In genomic region chr21:29299906-29300546, GRCh38 we compare ENCODE assay signal across 8 cellular contexts. TPM values are rescaled to one million over a fixed set of nuclear protein-coding genes. Genes with fewer than 3 reads are reported as not detected.
DNase-seq lines count a peak whose midpoint lies in the region; ATAC-seq and TF ChIP-seq lines count a peak whose summit lies in the region.

No MANE protein-coding gene starts in this region.

- ATAC-seq in GM21528 (IDR thresholded peaks at IDR 0.05; ENCODE audit: low FRiP score, unreplicated experiment) = peak; percentile 59
- ATAC-seq in activated T-cell treated with anti-CD3 and anti-CD28 coated beads, Interleukin-2, amount 50 U/mL, for 4 hours = peak; percentile 27 to 36

- POLR2A ChIA-PET in OCI-LY7 (lab: Charles Lee) = interaction anchor here (0.6 to 2.8 kb wide), 21 partner anchors 9 to 227 kb away, joined by 3 to 18 read pairs (median 4); partner anchors contain the start of gene CCT8

- peak; percentile 87 for DNase-seq in DMS79 (lab: John Stamatoyannopoulos, UW)
- peak in 72 of 76 experiments; percentile 18 to 89 (median 60) for DNase-seq in HUDEP-2 (lab: John Stamatoyannopoulos, UW; ENCODE audit: unreplicated experiment in 76 of 76)
- peak; percentile 59 for DNase-seq in OCI-LY7 (ENCODE audit: low spot score)
- DNase-seq in activated T-cell treated with anti-CD3 and anti-CD28 coated beads, Interleukin-2, amount 50 U/mL, for 4 hours = peak; percentile 40
- peak; percentile 95 for DNase-seq in fibroblast of the aortic adventitia (ENCODE audit: low read depth)
- DNase-seq in nephron progenitor cell = peak; percentile 8
- peak in 1 of 2 donors; percentile 40 for DNase-seq in tibial nerve (ENCODE audit: low spot score in 2 of 2)

- CTCF ChIA-PET in OCI-LY7 (lab: Charles Lee; ENCODE audit: unreplicated experiment) = interaction anchor here (0.9 to 1.3 kb wide), 2 partner anchors 10 to 70 kb away, joined by 3 read pairs; no protein-coding TSS in a partner anchor

- peaks cover 55% of the 10 kb centered on the region for H3K79me2 ChIP-seq in OCI-LY7 (ENCODE audit: insufficient read depth, low read depth, low read length)

- H3K4me3 Mint-ChIP-seq in activated T-cell treated with anti-CD3 and anti-CD28 coated beads, Interleukin-2, amount 50 U/mL, for 4 hours = peak overlapping the region; percentile 87
- H3K4me3 Mint-ChIP-seq in nephron progenitor cell = peak overlapping the region; percentile 94

- H3K27ac Mint-ChIP-seq in nephron progenitor cell = peak overlapping the region; percentile 88

- no peak for TF ChIP-seq EP300 in tibial nerve (IDR thresholded peaks at IDR 0.05)

- H3K27me3 ChIP-seq in tibial nerve = no peaks in the 10 kb centered on the region

- H3K27me3 Mint-ChIP-seq in activated T-cell treated with anti-CD3 and anti-CD28 coated beads, Interleukin-2, amount 50 U/mL, for 4 hours (ENCODE audit: low read depth) = no peaks in the 10 kb centered on the region
- H3K27me3 Mint-ChIP-seq in nephron progenitor cell (ENCODE audit: low read depth, poor library complexity) = peaks cover 3% of the 10 kb centered on the region

- WGBS in tibial nerve, 2 donors = 13 to 20% methylated on average over 10 of the region's 10 CpGs

- H3K4me1 ChIP-seq in OCI-LY7 (ENCODE audit: insufficient read depth, low read length, poor library complexity, severe bottlenecking) (peaks cover 44% of the 10 kb centered on the region), tibial nerve (peaks cover 0 to 59% (median 44%) of the 10 kb centered on the region in 4 donors)

- H3K36me3 ChIP-seq in OCI-LY7 (ENCODE audit: insufficient read depth, low read length) (no peaks in the 10 kb centered on the region), tibial nerve (no peaks in the 10 kb centered on the region)

- TF ChIP-seq CTCF in OCI-LY7 (conservative IDR thresholded peaks at IDR 0.05; ENCODE audit: low read length) (no peak), fibroblast of the aortic adventitia (IDR thresholded peaks at IDR 0.05; ENCODE audit: insufficient read depth, low read length) (no peak), nephron progenitor cell (IDR thresholded peaks at IDR 0.05) (no peak), tibial nerve (IDR thresholded peaks at IDR 0.05) (no peak)

- H3K36me3 Mint-ChIP-seq in activated T-cell treated with anti-CD3 and anti-CD28 coated beads, Interleukin-2, amount 50 U/mL, for 4 hours (ENCODE audit: insufficient read depth) = no peaks in the 10 kb centered on the region
- peaks cover 20% of the 10 kb centered on the region for H3K36me3 Mint-ChIP-seq in nephron progenitor cell (ENCODE audit: low read depth)

- no peak for TF ChIP-seq POLR2A in tibial nerve (IDR thresholded peaks at IDR 0.05)

- peak overlapping the region; percentile 95 for H3K4me2 ChIP-seq in OCI-LY7 (ENCODE audit: low read length)

- no peaks in the 10 kb centered on the region for H3K9me2 ChIP-seq in OCI-LY7 (ENCODE audit: insufficient read depth, low read length)

- peak overlapping the region; percentile 11 for H3K27ac ChIP-seq in OCI-LY7 (ENCODE audit: low read depth, low read length, poor library complexity, severe bottlenecking)
- H3K27ac ChIP-seq in tibial nerve = peak overlapping the region; percentile 30 to 99 (median 95)

- H3K4me1 Mint-ChIP-seq in activated T-cell treated with anti-CD3 and anti-CD28 coated beads, Interleukin-2, amount 50 U/mL, for 4 hours (ENCODE audit: low read depth) = peaks cover 68% of the 10 kb centered on the region
- H3K4me1 Mint-ChIP-seq in nephron progenitor cell = peaks cover 53% of the 10 kb centered on the region

- no peaks in the 10 kb centered on the region for H3K9me3 Mint-ChIP-seq in activated T-cell treated with anti-CD3 and anti-CD28 coated beads, Interleukin-2, amount 50 U/mL, for 4 hours
- peaks cover 30% of the 10 kb centered on the region for H3K9me3 Mint-ChIP-seq in nephron progenitor cell

- H3K9me3 ChIP-seq in OCI-LY7 (ENCODE audit: low read length) (no peaks in the 10 kb centered on the region), tibial nerve (peaks cover 0 to 5% (median 0%) of the 10 kb centered on the region in 4 donors)

- H4K20me1 ChIP-seq in OCI-LY7 (ENCODE audit: insufficient read depth, low read length) = peaks cover 34% of the 10 kb centered on the region

- peak overlapping the region; percentile 43; the same call in 1 of the 2 replicates for H2AFZ ChIP-seq in OCI-LY7 (ENCODE audit: low read length)

- H3K4me3 ChIP-seq in OCI-LY7 (ENCODE audit: low read depth, low read length, poor library complexity, severe bottlenecking) (peak overlapping the region; percentile 71), fibroblast of the aortic adventitia (ENCODE audit: low read depth, low read length) (peak overlapping the region; percentile 91), tibial nerve (peak overlapping the region; percentile 67 to 97 (median 79))

- BruUV-seq in OCI-LY7 (replicated peaks; lab: Mats Ljungman, UMichigan) = no TSS peak

- intact Hi-C loops in OCI-LY7 (cut with micrococcal nuclease; ENCODE audit: unreplicated experiment) = loop anchor here (2.0 to 10.0 kb wide), 5 partner anchors 73 to 305 kb away; partner anchors contain the start of genes CCT8 and LTN1

RNA-seq across cellular contexts. Expression of gene BACH1, which starts 1.3 kb away (rescaled TPM):
- 18.6 and 19.1 TPM in 2 replicates for total RNA-seq in OCI-LY7 (2014; rRNA removed; shearing (Covaris generic))
- total RNA-seq in OCI-LY7 (2022) (37.2 and 38.4 TPM in 2 replicates), fibroblast of the aortic adventitia (ENCODE audit: low replicate concordance) (81.3 and 86.9 TPM in 2 replicates), tibial nerve (10 to 100 TPM; 38.0 to 46.5 (median 39.9) TPM)
- total RNA-seq in activated T-cell treated with anti-CD3 and anti-CD28 coated beads, Interleukin-2, amount 50 U/mL, for 4 hours = 10 to 100 TPM; 20.8 to 31.0 (median 23.8) TPM
